In the genomic region with DNA sequence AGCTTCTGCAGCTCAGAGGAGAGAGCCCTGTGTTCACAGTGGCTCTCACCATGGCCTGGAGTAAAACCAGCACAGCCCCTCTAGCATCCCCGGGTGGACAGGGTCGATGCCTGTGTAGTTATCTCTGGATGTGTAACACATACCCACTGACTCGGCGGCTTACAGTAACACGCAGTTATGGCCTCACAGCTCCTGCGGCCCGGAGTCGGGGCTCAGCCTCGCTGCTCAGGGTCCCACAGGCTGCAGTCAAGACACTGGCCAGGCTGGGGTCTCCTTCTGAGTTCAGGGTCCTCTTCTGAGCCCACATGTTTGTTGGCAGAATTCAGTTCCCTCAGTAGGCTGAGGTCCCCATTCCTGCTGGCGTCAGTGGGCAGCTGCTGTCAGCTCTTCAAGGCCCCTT, we compare ENCODE assay signal across 20 cellular contexts. TPM values are rescaled to one million over a fixed set of nuclear protein-coding genes. Genes with fewer than 3 reads are reported as not detected.
"Had no signal": no experiment of that assay in that cellular context is flagged by ENCODE, and none has a peak within 500 bp of the region (broad histone marks: within the 10 kb centered on the region; RNA-seq: fewer than 3 reads in every experiment).

No MANE protein-coding gene starts in this region.

- H3K9me3 ChIP-seq: colonic mucosa, prostate gland, stomach, testis had no signal

- DNase-seq: activated CD4-positive, alpha-beta memory T cell treated with anti-CD3 and anti-CD28 coated beads, Interleukin-2, amount 10 ng/mL, durations not matched to agents 7 days and 5 days; activated CD4-positive, alpha-beta T cell treated with anti-CD3 and anti-CD28 coated beads for 48 hours; activated CD4-positive, CD25-positive, alpha-beta regulatory T cell; activated CD8-positive, alpha-beta memory T cell treated with anti-CD3 and anti-CD28 coated beads, Interleukin-2, amount 10 ng/mL, durations not matched to agents 7 days and 5 days; caudate nucleus; colonic mucosa; foreskin melanocyte; stimulated activated CD4-positive, alpha-beta T cell treated with anti-CD3 and anti-CD28 coated beads, Interleukin-4, amount 100 ng/mL, for 1 hour; stomach; T-cell; testis had no signal

- H3K27me3 ChIP-seq: colonic mucosa, stomach, testis had no signal

- H3K4me3 ChIP-seq: colonic mucosa, prostate gland, smooth muscle cell, stomach, testis had no signal

- ATAC-seq: activated CD8-positive, alpha-beta memory T cell treated with anti-CD3 and anti-CD28 coated beads, Interleukin-2, amount 10 ng/mL, durations not matched to agents 7 days and 5 days; right cardiac atrium; T-cell had no signal

- H3K4me1 ChIP-seq: colonic mucosa, prostate gland had no signal

- H3K4me2 ChIP-seq: smooth muscle cell had no signal

- H3K36me3 ChIP-seq: colonic mucosa, prostate gland, stomach had no signal

- H3K27ac ChIP-seq: colonic mucosa, prostate gland, testis had no signal

RNA-seq across cellular contexts. Expression of gene RAB17, which starts 2.5 kb away (rescaled TPM):
- total RNA-seq: activated CD4-positive, alpha-beta memory T cell treated with anti-CD3 and anti-CD28 coated beads, Interleukin-2, amount 10 ng/mL, durations not matched to agents 7 days and 5 days; activated CD8-positive, alpha-beta memory T cell treated with anti-CD3 and anti-CD28 coated beads, Interleukin-2, amount 10 ng/mL, durations not matched to agents 7 days and 5 days; neural crest cell had no signal

RNA-seq across cellular contexts. Expression of gene PRLH, which starts 26.7 kb away (rescaled TPM):
- total RNA-seq: activated CD4-positive, alpha-beta memory T cell treated with anti-CD3 and anti-CD28 coated beads, Interleukin-2, amount 10 ng/mL, durations not matched to agents 7 days and 5 days; activated CD8-positive, alpha-beta memory T cell treated with anti-CD3 and anti-CD28 coated beads, Interleukin-2, amount 10 ng/mL, durations not matched to agents 7 days and 5 days; colonic mucosa; epithelial cell of proximal tubule; lung microvascular endothelial cell; neural crest cell; omental fat pad; prostate gland; right cardiac atrium; smooth muscle cell; stomach; T-cell; testis; ureter had no signal
- polyA plus RNA-seq: keratinocyte, right cardiac atrium, smooth muscle cell, stomach had no signal
